In the genomic region with DNA sequence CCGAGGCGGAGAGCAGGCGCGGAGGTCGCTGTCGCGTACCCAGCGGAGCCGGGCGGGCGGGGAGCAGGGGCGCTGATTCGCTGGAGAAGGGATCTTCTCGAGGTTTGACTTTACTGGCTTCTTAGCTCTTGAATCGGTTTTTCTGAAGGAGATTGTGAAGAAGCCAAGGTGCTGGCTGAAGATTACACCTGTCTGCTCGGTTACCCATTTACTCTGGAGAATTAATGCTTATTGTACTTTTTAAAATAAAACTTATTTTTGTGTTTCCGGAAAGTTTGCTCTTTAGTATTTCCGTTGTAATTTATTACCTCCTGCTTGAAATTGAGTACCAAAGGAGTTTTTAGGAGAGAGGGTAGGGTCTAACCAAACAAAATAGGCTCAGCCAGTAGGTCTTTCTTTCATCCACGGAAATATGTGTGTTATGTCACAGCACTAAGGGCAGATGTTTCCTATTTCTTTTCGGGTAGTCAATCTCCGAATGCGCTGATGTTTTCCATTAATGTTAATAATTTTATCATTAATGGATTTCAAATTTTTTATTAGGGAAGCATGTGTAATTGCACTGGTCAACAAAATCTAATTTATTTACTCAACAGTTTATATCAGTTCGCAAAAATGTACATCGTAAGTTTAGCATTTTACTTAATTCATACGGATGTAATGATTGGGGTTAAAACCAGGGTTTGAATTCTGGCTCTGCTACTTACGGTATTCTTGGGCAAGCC, we compare ENCODE assay signal across 8 cellular contexts. TPM values are rescaled to one million over a fixed set of nuclear protein-coding genes. Genes with fewer than 3 reads are reported as not detected.
DNase-seq lines count a peak whose midpoint lies in the region; ATAC-seq and TF ChIP-seq lines count a peak whose summit lies in the region.

No MANE protein-coding gene starts in this region.

- CTCF ChIA-PET in AG04449 (lab: Yijun Ruan, JAX): interaction anchor here (0.6 to 1.5 kb wide), 7 partner anchors 14 to 247 kb away, joined by 3 to 11 read pairs (median 3); a partner anchor contains a TSS

- DNase-seq in AG04449 (ENCODE audit: low read depth, low spot score): no peak
- no peak for DNase-seq in HL-60 (ENCODE audit: low read depth in 1 of 2, low spot score in 1 of 2)
- no peak for DNase-seq in astrocyte of the spinal cord (ENCODE audit: low read depth, low spot score)
- no peak for DNase-seq in lung (ENCODE audit: low spot score)
- DNase-seq in aorta: no peak
- DNase-seq in nucleus accumbens (lab: John Stamatoyannopoulos, UW): no peak
- DNase-seq in sciatic nerve (ENCODE audit: low spot score): no peak

- TF ChIP-seq CTCF in AG04449 (IDR thresholded peaks at IDR 0.05; ENCODE audit: insufficient read depth, low read length, missing control alignments) (no peak), HL-60 (IDR thresholded peaks at IDR 0.05; ENCODE audit: insufficient read depth, low read length) (no peak), astrocyte of the spinal cord (IDR thresholded peaks at IDR 0.05; ENCODE audit: low read depth, low read length) (no peak), lung (IDR thresholded peaks at IDR 0.05; ENCODE audit: control extremely low read depth, extremely low read depth) (no peak)

- H3K27ac ChIP-seq in HL-60 (replicated peaks): peak overlapping the region; percentile 88
- peak overlapping the region; percentile 93 to 98 for H3K27ac ChIP-seq in lung (ENCODE audit: low read depth in 1 of 2, low read length in 1 of 2)
- peak overlapping the region in 1 of 2 donors; percentile 85 for H3K27ac ChIP-seq in aorta (ENCODE audit: low read depth in 1 of 2, low read length in 2 of 2)

- H3K4me1 ChIP-seq in lung (ENCODE audit: control insufficient read depth in 2 of 2, insufficient read depth in 2 of 2, low read length in 2 of 2) (peaks cover 3 to 19% of the 10 kb centered on the region in 2 donors), aorta (ENCODE audit: control insufficient read depth in 1 of 2, insufficient read depth in 2 of 2, low read length in 2 of 2) (peaks cover 1 to 10% of the 10 kb centered on the region in 2 donors)

- in situ Hi-C loops in astrocyte of the spinal cord (cut with HindIII; ENCODE audit: low sequenced_read_pairs): no loop called here

- intact Hi-C loops in aorta (cut with DNase I) (loop anchor here (2.0 to 5.0 kb wide), 3 partner anchors 65 to 95 kb away; a partner anchor contains a TSS), sciatic nerve (cut with DNase I) (no loop called here)

- no peaks in the 10 kb centered on the region for H3K36me3 ChIP-seq in lung (ENCODE audit: control insufficient read depth in 2 of 2, insufficient read depth in 2 of 2, low read length in 2 of 2)
- H3K36me3 ChIP-seq in aorta (ENCODE audit: control insufficient read depth in 1 of 2, insufficient read depth in 2 of 2, low read length in 1 of 2): no peaks in the 10 kb centered on the region

- ATAC-seq in lung (ENCODE audit: insufficient read depth, low FRiP score) (no peak), aorta (ENCODE audit: low FRiP score) (no peak), sciatic nerve (no peak), HG03039 (IDR thresholded peaks at IDR 0.05; ENCODE audit: unreplicated experiment) (no peak)

- H3K9me3 ChIP-seq in lung (ENCODE audit: control insufficient read depth in 2 of 2, insufficient read depth in 1 of 2, low read length in 1 of 2) (no peaks in the 10 kb centered on the region), aorta (ENCODE audit: control insufficient read depth, low read length) (no peaks in the 10 kb centered on the region)

- no peaks in the 10 kb centered on the region for H3K27me3 ChIP-seq in HL-60 (ENCODE audit: insufficient read depth, poor library complexity, severe bottlenecking)
- H3K27me3 ChIP-seq in lung (ENCODE audit: control insufficient read depth, insufficient read depth): no peaks in the 10 kb centered on the region
- no peaks in the 10 kb centered on the region for H3K27me3 ChIP-seq in aorta (ENCODE audit: control insufficient read depth in 1 of 2, insufficient read depth in 2 of 2, low read length in 1 of 2)

- WGBS in lung, 2 donors: 7 to 9% methylated on average over 26 of the region's 26 CpGs
- 20% methylated on average over 26 of the region's 26 CpGs for WGBS in aorta, 2 donors

- POLR2A ChIA-PET in AG04449 (lab: Yijun Ruan, JAX): interaction anchor here (0.6 to 2.0 kb wide), 12 partner anchors 11 to 345 kb away, joined by 3 to 19 read pairs (median 4); a partner anchor contains a TSS

- H3K4me3 ChIP-seq in AG04449 (ENCODE audit: low read depth, low read length) (peak overlapping the region; percentile 92), HL-60 (replicated peaks; ENCODE audit: insufficient read depth, low read length) (peak overlapping the region; percentile 83), astrocyte of the spinal cord (ENCODE audit: low read depth, low read length) (peak overlapping the region; percentile 93), lung (peak overlapping the region; percentile 33), aorta (ENCODE audit: low read length in 2 of 2) (peak overlapping the region; percentile 48 to 69)

RNA-seq across cellular contexts. Expression of a gene that starts 0.5 kb away (rescaled TPM):
- 100 to 1,000 TPM in 1 of 2 donors, 10 to 100 TPM in 1; 60.7 to 115 TPM for total RNA-seq in lung
- polyA plus RNA-seq in lung: 100 to 1,000 TPM; 207 to 263 TPM
- 10 to 100 TPM; 56.7 to 64.6 TPM for total RNA-seq in aorta
- polyA plus RNA-seq in aorta: 100 to 1,000 TPM in 1 of 2 donors, 10 to 100 TPM in 1; 98.7 to 156 TPM
- 50.5 TPM for total RNA-seq in sciatic nerve

RNA-seq across cellular contexts. Expression of a gene that starts 0.7 kb away (rescaled TPM):
- total RNA-seq in lung: 1 to 10 TPM; 3.2 to 3.9 TPM
- 1 to 10 TPM in 1 of 2 donors, under 1 TPM in 1; 0.71 to 1.7 TPM for polyA plus RNA-seq in lung
- 1 to 10 TPM; 1.9 to 2.7 TPM for total RNA-seq in aorta
- under 1 TPM in 1 of 2 donors, not detected in 1; 0.90 TPM for polyA plus RNA-seq in aorta
- 3.4 TPM for total RNA-seq in sciatic nerve

RNA-seq across cellular contexts. Expression of a gene that starts 27.8 kb away (rescaled TPM):
- 10 to 100 TPM; 22.2 to 47.2 TPM for total RNA-seq in lung
- polyA plus RNA-seq in lung: 10 to 100 TPM; 25.2 to 35.2 TPM
- total RNA-seq in aorta: 10 to 100 TPM; 18.6 to 25.1 TPM
- polyA plus RNA-seq in aorta: 10 to 100 TPM; 29.9 to 34.1 TPM
- 21.8 TPM for total RNA-seq in sciatic nerve

Comparison
In these comparisons a context has a peak if more than half of its experiments do, and no peak if none do; other contexts are left out.
1. H3K4me3 ChIP-seq: peak in every context shown above with its lines; median percentile 93 in astrocyte of the spinal cord; 92 in AG04449; 83 in HL-60; 58 in aorta; 33 in lung.